In genomic region chr4:99025506-99025905, GRCh38 we compare ENCODE assay signal across 14 cellular contexts. TPM values are rescaled to one million over a fixed set of nuclear protein-coding genes. Genes with fewer than 3 reads are reported as not detected.
DNase-seq lines count a peak whose midpoint lies in the region; ATAC-seq, FAIRE-seq and TF ChIP-seq lines count a peak whose summit lies in the region.
"Had no signal": no experiment of that assay in that cellular context is flagged by ENCODE, and none has a peak within 500 bp of the region (broad histone marks: within the 10 kb centered on the region; RNA-seq: fewer than 3 reads in every experiment).

No MANE protein-coding gene starts in this region.

- no peak overlapping the region for H2AFZ ChIP-seq in mammary epithelial cell (ENCODE audit: low read depth, low read length)

- dilution Hi-C loops in mammary epithelial cell (cut with HindIII; ENCODE audit: low sequenced_read_pairs), result no loop called here

- H3K9ac ChIP-seq in mammary epithelial cell (ENCODE audit: insufficient read depth, low read length), result no peak overlapping the region

- H3K4me3 ChIP-seq in breast epithelium, result no peak overlapping the region
- no peak overlapping the region for H3K4me3 ChIP-seq in mammary epithelial cell (replicated peaks in 1 of 3; ENCODE audit: insufficient read depth in 1 of 3, low read depth in 2 of 3, low read length in 3 of 3)
- no peak overlapping the region for H3K4me3 ChIP-seq in CD8-positive, alpha-beta memory T cell (ENCODE audit: low read length)
- H3K4me3 ChIP-seq in bronchial epithelial cell (ENCODE audit: low read depth, low read length), result no peak overlapping the region

- peaks cover 6 to 12% (median 11%) of the 10 kb centered on the region in 5 donors for H3K9me3 Mint-ChIP-seq in CD8-positive, alpha-beta memory T cell
- peaks cover 8 to 14% (median 10%) of the 10 kb centered on the region in 7 donors for H3K9me3 Mint-ChIP-seq in naive B cell

- POLR2A ChIA-PET in CD8-positive, alpha-beta memory T cell (lab: Charles Lee), result no interaction called here

- ATAC-seq in naive B cell (ENCODE audit: low read depth in 2 of 2), result no peak

- BruUV-seq in mammary epithelial cell (replicated peaks; lab: Mats Ljungman, UMichigan), result no TSS peak

- DNase-seq in breast epithelium (ENCODE audit: low spot score in 2 of 2), result no peak
- no peak for DNase-seq in mammary epithelial cell
- no peak for DNase-seq in CD8-positive, alpha-beta memory T cell
- DNase-seq in bronchial epithelial cell (ENCODE audit: low read depth), result peak; percentile 11
- no peak for DNase-seq in naive B cell
- no peak for DNase-seq in SW 1271 (lab: John Stamatoyannopoulos, UW)
- no peak for DNase-seq in epidermal melanocyte (ENCODE audit: insufficient read length, low spot score)
- no peak for DNase-seq in NCI-H1092 treated with DMSO at 0.1 percent for 48 hours (lab: John Stamatoyannopoulos, UW)
- DNase-seq: EL, NCI-H345 had no signal

- H3K27ac Mint-ChIP-seq in CD8-positive, alpha-beta memory T cell, result peak overlapping the region in 7 of 8 donors; percentile 24 to 84 (median 48)
- H3K27ac Mint-ChIP-seq in naive B cell, result peak overlapping the region in 5 of 6 donors; percentile 1 to 88 (median 40)

- peak overlapping the region; percentile 33 to 35 for H3K27ac ChIP-seq in breast epithelium
- no peak overlapping the region for H3K27ac ChIP-seq in mammary epithelial cell (ENCODE audit: insufficient read depth, low read depth, low read length)
- H3K27ac ChIP-seq in CD8-positive, alpha-beta memory T cell (ENCODE audit: low read depth, low read length), result no peak overlapping the region
- H3K27ac ChIP-seq: RWPE1 had no signal

- in situ Hi-C loops in mammary epithelial cell (cut with MboI; ENCODE audit: low sequenced_read_pairs in 2 of 2), result no loop called here

- H3K27me3 Mint-ChIP-seq in CD8-positive, alpha-beta memory T cell, result no peaks in the 10 kb centered on the region
- H3K27me3 Mint-ChIP-seq in naive B cell, result no peaks in the 10 kb centered on the region

- TF ChIP-seq CTCF in breast epithelium (IDR thresholded peaks at IDR 0.05) (no peak), mammary epithelial cell (conservative IDR thresholded peaks at IDR 0.05 in 1 of 2, IDR thresholded peaks at IDR 0.05 in 1 of 2; ENCODE audit: extremely low read depth in 1 of 2, insufficient read depth in 1 of 2, low read depth in 1 of 2, low read length in 2 of 2) (no peak), bronchial epithelial cell (IDR thresholded peaks at IDR 0.05; ENCODE audit: insufficient read depth, low read length, severe bottlenecking) (no peak)

- WGBS in mammary epithelial cell (ENCODE audit: low coverage, missing lambda C conversion rate), result 9% methylated on average over 1 of the region's 1 CpG

- H4K20me1 ChIP-seq in mammary epithelial cell (ENCODE audit: insufficient read depth, low read length), result no peaks in the 10 kb centered on the region

- FAIRE-seq in bronchial epithelial cell (lab: Jason Lieb, UNC), result no peak
- FAIRE-seq: A204.1, H1, HTR-8/SVneo had no signal

- H3K9me3 ChIP-seq in breast epithelium (no peaks in the 10 kb centered on the region), mammary epithelial cell (replicated peaks; ENCODE audit: insufficient read depth, low read length) (peaks cover 10% of the 10 kb centered on the region)
- peaks cover 11% of the 10 kb centered on the region for H3K9me3 ChIP-seq in CD8-positive, alpha-beta memory T cell (ENCODE audit: low read length)

- H3K36me3 ChIP-seq in breast epithelium (no peaks in the 10 kb centered on the region), mammary epithelial cell (ENCODE audit: insufficient read depth, low read length) (peaks cover 8% of the 10 kb centered on the region), bronchial epithelial cell (ENCODE audit: control insufficient read depth, insufficient read depth, low read length) (peaks cover 2% of the 10 kb centered on the region)
- no peaks in the 10 kb centered on the region for H3K36me3 ChIP-seq in CD8-positive, alpha-beta memory T cell (ENCODE audit: insufficient read depth, low read length)

- no peak overlapping the region for H3K4me2 ChIP-seq in mammary epithelial cell (ENCODE audit: insufficient read depth, low read depth, low read length)

- peaks cover 100% of the 10 kb centered on the region for H3K79me2 ChIP-seq in mammary epithelial cell (ENCODE audit: insufficient read depth, low read length)

- intact Hi-C loops in breast epithelium (cut with DNase I; ENCODE audit: low total_unique reads), result no loop called here
- intact Hi-C loops in mammary epithelial cell (cut with micrococcal nuclease), result no loop called here

- H3K4me3 Mint-ChIP-seq in CD8-positive, alpha-beta memory T cell, result no peak overlapping the region
- H3K4me3 Mint-ChIP-seq in naive B cell, result no peak overlapping the region

- peaks cover 69 to 91% (median 87%) of the 10 kb centered on the region in 3 donors for H3K4me1 Mint-ChIP-seq in CD8-positive, alpha-beta memory T cell
- H3K4me1 Mint-ChIP-seq in naive B cell, result peaks cover 62 to 81% (median 67%) of the 10 kb centered on the region in 3 donors

- H3K27me3 ChIP-seq in breast epithelium (no peaks in the 10 kb centered on the region), mammary epithelial cell (ENCODE audit: insufficient read depth, low read length) (no peaks in the 10 kb centered on the region), bronchial epithelial cell (ENCODE audit: control insufficient read depth, insufficient read depth, low read length) (no peaks in the 10 kb centered on the region)
- H3K27me3 ChIP-seq in CD8-positive, alpha-beta memory T cell (ENCODE audit: insufficient read depth, low read length, poor library complexity, severe bottlenecking), result no peaks in the 10 kb centered on the region

- CTCF ChIA-PET in mammary epithelial cell (lab: Charles Lee; ENCODE audit: low non-redundant PET), result interaction anchor here (0.6 kb wide), 1 partner anchor 22 kb away, joined by 5 read pairs; no protein-coding TSS in a partner anchor
- CTCF ChIA-PET in CD8-positive, alpha-beta memory T cell (lab: Charles Lee), result interaction anchor here (1.4 to 2.3 kb wide), 2 partner anchors 30 to 31 kb away, joined by 4 to 8 read pairs; partner anchors contain the start of gene METAP1

- peaks cover 10 to 23% (median 12%) of the 10 kb centered on the region in 3 donors for H3K36me3 Mint-ChIP-seq in CD8-positive, alpha-beta memory T cell
- H3K36me3 Mint-ChIP-seq in naive B cell, result peaks cover 12 to 15% of the 10 kb centered on the region in 2 donors

- H3K4me1 ChIP-seq in breast epithelium (no peaks in the 10 kb centered on the region), mammary epithelial cell (ENCODE audit: insufficient read depth, low read length) (no peaks in the 10 kb centered on the region)
- H3K4me1 ChIP-seq in CD8-positive, alpha-beta memory T cell (ENCODE audit: insufficient read depth, low read length), result peaks cover 7% of the 10 kb centered on the region

- TF ChIP-seq POLR2A in breast epithelium (IDR thresholded peaks at IDR 0.05), result no peak

RNA-seq across cellular contexts. Expression of gene METAP1, which starts 30.0 kb away (rescaled TPM):
- total RNA-seq in breast epithelium, result 10 to 100 TPM; 22.9 to 54.2 (median 36.7) TPM
- 10 to 100 TPM; 67.7 to 72.7 TPM for total RNA-seq in mammary epithelial cell
- 73.3 TPM for polyA plus RNA-seq in mammary epithelial cell
- polyA minus RNA-seq in mammary epithelial cell, result 145 TPM
- total RNA-seq in CD8-positive, alpha-beta memory T cell, result 10 to 100 TPM; 56.6 to 58.5 TPM
- polyA plus RNA-seq in CD8-positive, alpha-beta memory T cell, result 30.4 TPM
- 33.0 and 41.9 TPM in 2 replicates for total RNA-seq in bronchial epithelial cell
- polyA plus RNA-seq in naive B cell (ENCODE audit: low read depth in 6 of 6), result 10 to 100 TPM; 12.8 to 30.3 (median 24.6) TPM

Comparison
In these comparisons a context has a peak if more than half of its experiments do, and no peak if none do; other contexts are left out.
1. H3K27ac ChIP-seq: peak in breast epithelium (2 of 2); none in mammary epithelial cell (single experiment) and CD8-positive, alpha-beta memory T cell (single experiment).